1 cellular context compared by ENCODE assay signal in genomic region chr2:238645716-238646115, GRCh38.
TF ChIP-seq lines count a peak whose summit lies in the region.

No MANE protein-coding gene starts in this region.

TF ChIP-seq in SK-N-SH, 30 proteins besides CTCF, POLR2A, EP300 and RAD21 (continued from another document):
- TF ChIP-seq, protein P1, sequence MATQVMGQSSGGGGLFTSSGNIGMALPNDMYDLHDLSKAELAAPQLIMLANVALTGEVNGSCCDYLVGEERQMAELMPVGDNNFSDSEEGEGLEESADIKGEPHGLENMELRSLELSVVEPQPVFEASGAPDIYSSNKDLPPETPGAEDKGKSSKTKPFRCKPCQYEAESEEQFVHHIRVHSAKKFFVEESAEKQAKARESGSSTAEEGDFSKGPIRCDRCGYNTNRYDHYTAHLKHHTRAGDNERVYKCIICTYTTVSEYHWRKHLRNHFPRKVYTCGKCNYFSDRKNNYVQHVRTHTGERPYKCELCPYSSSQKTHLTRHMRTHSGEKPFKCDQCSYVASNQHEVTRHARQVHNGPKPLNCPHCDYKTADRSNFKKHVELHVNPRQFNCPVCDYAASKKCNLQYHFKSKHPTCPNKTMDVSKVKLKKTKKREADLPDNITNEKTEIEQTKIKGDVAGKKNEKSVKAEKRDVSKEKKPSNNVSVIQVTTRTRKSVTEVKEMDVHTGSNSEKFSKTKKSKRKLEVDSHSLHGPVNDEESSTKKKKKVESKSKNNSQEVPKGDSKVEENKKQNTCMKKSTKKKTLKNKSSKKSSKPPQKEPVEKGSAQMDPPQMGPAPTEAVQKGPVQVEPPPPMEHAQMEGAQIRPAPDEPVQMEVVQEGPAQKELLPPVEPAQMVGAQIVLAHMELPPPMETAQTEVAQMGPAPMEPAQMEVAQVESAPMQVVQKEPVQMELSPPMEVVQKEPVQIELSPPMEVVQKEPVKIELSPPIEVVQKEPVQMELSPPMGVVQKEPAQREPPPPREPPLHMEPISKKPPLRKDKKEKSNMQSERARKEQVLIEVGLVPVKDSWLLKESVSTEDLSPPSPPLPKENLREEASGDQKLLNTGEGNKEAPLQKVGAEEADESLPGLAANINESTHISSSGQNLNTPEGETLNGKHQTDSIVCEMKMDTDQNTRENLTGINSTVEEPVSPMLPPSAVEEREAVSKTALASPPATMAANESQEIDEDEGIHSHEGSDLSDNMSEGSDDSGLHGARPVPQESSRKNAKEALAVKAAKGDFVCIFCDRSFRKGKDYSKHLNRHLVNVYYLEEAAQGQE (IDR thresholded peaks at IDR 0.05; ENCODE audit: low read depth, low read length): no peak
- TF ChIP-seq FOXJ3 (CRISPR knock-in tag; IDR thresholded peaks at IDR 0.05) (no peak), PBX3 (IDR thresholded peaks at IDR 0.05) (no peak), FOXM1 (IDR thresholded peaks at IDR 0.05; ENCODE audit: low read depth) (no peak)
